Comparison of ENCODE assay signal across 24 cellular contexts in genomic region chr1:210516675-210517459, GRCh38.
DNase-seq lines count a peak whose midpoint lies in the region; ATAC-seq and TF ChIP-seq lines count a peak whose summit lies in the region.
"Had no signal": no experiment of that assay in that cellular context is flagged by ENCODE, and none has a peak within 500 bp of the region (broad histone marks: within the 10 kb centered on the region; RNA-seq: fewer than 3 reads in every experiment).

No MANE protein-coding gene starts in this region.

- TF ChIP-seq CTCF in nephron progenitor cell (IDR thresholded peaks at IDR 0.05) = no peak

- no peaks in the 10 kb centered on the region for H3K36me3 Mint-ChIP-seq in nephron progenitor cell (ENCODE audit: low read depth)
- H3K36me3 Mint-ChIP-seq: CD4-positive, CD25-positive, alpha-beta regulatory T cell had no signal

- H3K4me3 Mint-ChIP-seq in nephron progenitor cell = no peak overlapping the region
- H3K4me3 Mint-ChIP-seq: CD4-positive, CD25-positive, alpha-beta regulatory T cell; GM23338; H9; HFFc6 had no signal

- no peak overlapping the region for H3K27ac Mint-ChIP-seq in nephron progenitor cell
- H3K27ac Mint-ChIP-seq: CD4-positive, CD25-positive, alpha-beta regulatory T cell; GM23338; H9; HFFc6 had no signal

- H3K4me1 Mint-ChIP-seq in nephron progenitor cell = peaks cover 5% of the 10 kb centered on the region
- H3K4me1 Mint-ChIP-seq: CD4-positive, CD25-positive, alpha-beta regulatory T cell; GM23338; H9 had no signal

- intact Hi-C loops in sciatic nerve (cut with DNase I) = no loop called here

- ATAC-seq in SK-N-SH treated with all-trans-retinoic acid at 6 μM for 48 hours (peak; percentile 95), sciatic nerve (no peak), GM18519 (IDR thresholded peaks at IDR 0.05; ENCODE audit: low FRiP score, unreplicated experiment) (no peak)
- ATAC-seq: GM23338, PC-3 had no signal

- H3K9me3 Mint-ChIP-seq in nephron progenitor cell = no peaks in the 10 kb centered on the region
- H3K9me3 Mint-ChIP-seq: GM23338, H9, HFFc6 had no signal

- DNase-seq in DMS79 treated with DMSO at 0.1 percent for 48 hours (lab: John Stamatoyannopoulos, UW) = peak; percentile 57
- no peak for DNase-seq in DMS79 (lab: John Stamatoyannopoulos, UW)
- DNase-seq in EH (ENCODE audit: low read depth) = peak; percentile 27
- DNase-seq in left kidney (ENCODE audit: low read depth, low spot score) = peak; percentile 71
- no peak for DNase-seq in sciatic nerve (ENCODE audit: low spot score)
- DNase-seq in nephron progenitor cell = no peak
- DNase-seq: ACHN; CD4-positive, CD25-positive, alpha-beta regulatory T cell; DMS153; H9; HFFc6; MM.1S; NCI-H1048; NCI-H1417; NCI-H1694; NCI-H2029 treated with DMSO at 0.1 percent for 48 hours; NCI-H2171; NCI-H748 treated with DMSO at 0.1 percent for 48 hours; NK-92 treated with Interleukin-12 subunit alpha and Interleukin-12 subunit beta, amount 100 ng/mL, for 24 hours; PC-3; SJCRH30 had no signal

- H3K27me3 Mint-ChIP-seq in nephron progenitor cell (ENCODE audit: low read depth, poor library complexity) = peaks cover 6% of the 10 kb centered on the region
- H3K27me3 Mint-ChIP-seq: CD4-positive, CD25-positive, alpha-beta regulatory T cell had no signal

TF ChIP-seq in SK-N-SH treated with all-trans-retinoic acid at 6 μM for 48 hours, 23 proteins besides CTCF, POLR2A, EP300 and RAD21:
- TF ChIP-seq ZC3H10 (CRISPR knock-in tag; IDR thresholded peaks at IDR 0.05) (peak; percentile 33; the same call in 1 of the 2 replicates), PPARA (CRISPR knock-in tag; IDR thresholded peaks at IDR 0.05; ENCODE audit: borderline replicate concordance) (no peak), TCF4 (CRISPR knock-in tag; IDR thresholded peaks at IDR 0.05; ENCODE audit: borderline replicate concordance) (no peak), ZFP3 (CRISPR knock-in tag; IDR thresholded peaks at IDR 0.05) (no peak), BACH2 (CRISPR knock-in tag; IDR thresholded peaks at IDR 0.05; ENCODE audit: borderline replicate concordance) (no peak), ZNF565 (CRISPR knock-in tag; conservative IDR thresholded peaks at IDR 0.05; ENCODE audit: low read depth) (no peak), ISL1 (CRISPR knock-in tag; IDR thresholded peaks at IDR 0.05) (peak; percentile 90), CSRNP3 (CRISPR knock-in tag; IDR thresholded peaks at IDR 0.05) (no peak), ZFP30 (CRISPR knock-in tag; IDR thresholded peaks at IDR 0.05) (no peak), TSHZ2 (CRISPR knock-in tag; IDR thresholded peaks at IDR 0.05) (peak; percentile 85), CREB5 (CRISPR knock-in tag; IDR thresholded peaks at IDR 0.05; ENCODE audit: low read depth) (peak; percentile 63; the same call in 1 of the 2 replicates)

Comparison
In these comparisons a context has a peak if more than half of its experiments do, and no peak if none do; other contexts are left out.
1. DNase-seq: peak in DMS79 treated with DMSO at 0.1 percent for 48 hours (single experiment), EH (single experiment) and left kidney (single experiment); none in DMS79 (single experiment), sciatic nerve (single experiment) and nephron progenitor cell (single experiment).